In the genomic region with DNA sequence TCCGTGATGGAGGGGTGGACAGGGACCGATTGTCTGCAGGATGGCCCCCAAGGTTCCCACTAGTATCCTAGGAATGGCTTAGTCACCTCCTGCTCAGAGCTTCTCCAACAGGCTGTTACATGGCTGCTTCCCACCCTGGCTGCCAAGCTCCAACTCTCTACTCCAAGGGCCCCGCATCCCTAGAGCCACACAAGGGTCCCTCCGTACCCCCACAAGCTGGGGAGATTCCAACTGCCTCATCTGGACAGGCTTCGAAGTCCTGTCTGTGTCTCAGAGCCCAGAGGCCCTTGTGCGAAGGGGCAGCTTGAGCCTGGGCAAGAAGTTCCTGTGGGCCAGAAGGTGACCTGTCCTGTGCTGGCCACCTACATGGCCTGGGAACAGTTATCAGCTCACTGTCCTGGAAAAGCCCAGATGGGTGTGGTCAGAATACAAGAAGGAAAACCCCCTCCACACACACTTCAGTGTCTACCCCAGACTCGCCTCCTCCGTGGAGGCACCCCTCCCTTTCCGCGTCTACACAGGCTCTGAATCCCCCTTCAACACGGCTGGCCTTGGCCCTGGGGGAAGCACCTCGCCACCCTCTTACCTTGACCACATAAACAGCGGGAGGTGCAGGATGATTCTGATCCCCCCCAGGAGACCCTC, we compare ENCODE assay signal across 1 cellular context.
TF ChIP-seq lines count a peak whose summit lies in the region.

No MANE protein-coding gene starts in this region.

TF ChIP-seq in SK-N-SH, 30 proteins besides CTCF, POLR2A, EP300 and RAD21 (continued from another document):
- TF ChIP-seq, protein P1, sequence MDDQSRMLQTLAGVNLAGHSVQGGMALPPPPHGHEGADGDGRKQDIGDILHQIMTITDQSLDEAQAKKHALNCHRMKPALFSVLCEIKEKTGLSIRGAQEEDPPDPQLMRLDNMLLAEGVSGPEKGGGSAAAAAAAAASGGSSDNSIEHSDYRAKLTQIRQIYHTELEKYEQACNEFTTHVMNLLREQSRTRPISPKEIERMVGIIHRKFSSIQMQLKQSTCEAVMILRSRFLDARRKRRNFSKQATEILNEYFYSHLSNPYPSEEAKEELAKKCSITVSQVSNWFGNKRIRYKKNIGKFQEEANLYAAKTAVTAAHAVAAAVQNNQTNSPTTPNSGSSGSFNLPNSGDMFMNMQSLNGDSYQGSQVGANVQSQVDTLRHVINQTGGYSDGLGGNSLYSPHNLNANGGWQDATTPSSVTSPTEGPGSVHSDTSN (IDR thresholded peaks at IDR 0.05) = no peak
- TF ChIP-seq FOXM1 (IDR thresholded peaks at IDR 0.05; ENCODE audit: low read depth) (no peak), NRF1 (IDR thresholded peaks at IDR 0.05; ENCODE audit: low read depth, low read length) (no peak)
